ENCODE assay signal across 12 cellular contexts in the genomic region with DNA sequence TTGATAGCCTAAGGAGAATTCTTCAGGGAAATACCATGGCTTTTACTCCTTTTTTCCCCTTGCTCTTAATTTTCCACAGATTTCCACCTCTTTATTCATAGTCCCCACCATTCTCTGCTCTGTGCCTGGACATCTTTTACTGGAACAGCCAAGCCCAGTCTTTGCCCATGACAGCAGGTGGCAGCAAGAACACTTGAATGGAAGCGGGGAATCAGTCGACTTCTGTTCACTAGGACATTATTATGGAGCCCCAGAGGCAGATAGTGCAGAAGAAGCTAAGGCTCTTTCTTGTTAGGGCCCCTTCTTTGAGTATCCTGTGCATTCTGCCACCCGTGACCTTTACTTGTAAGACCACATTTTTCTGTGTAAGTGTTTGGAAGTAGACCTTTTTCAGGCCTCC. TPM values are rescaled to one million over a fixed set of nuclear protein-coding genes. Genes with fewer than 3 reads are reported as not detected.
DNase-seq lines count a peak whose midpoint lies in the region; ATAC-seq and TF ChIP-seq lines count a peak whose summit lies in the region.
"Had no signal": no experiment of that assay in that cellular context is flagged by ENCODE, and none has a peak within 500 bp of the region (broad histone marks: within the 10 kb centered on the region; RNA-seq: fewer than 3 reads in every experiment).

No MANE protein-coding gene starts in this region.

- H3K4me1 ChIP-seq in upper lobe of right lung: no peaks in the 10 kb centered on the region

- no peak overlapping the region for H3K27ac ChIP-seq in WERI-Rb-1
- H3K27ac ChIP-seq in upper lobe of right lung: peak overlapping the region; percentile 9
- H3K27ac ChIP-seq: hepatocyte had no signal

- H3K4me3 ChIP-seq in WERI-Rb-1 (ENCODE audit: low read depth, low read length) (no peak overlapping the region), upper lobe of right lung (no peak overlapping the region)
- H3K4me3 ChIP-seq: hepatocyte, MG63 had no signal

- TF ChIP-seq CTCF in WERI-Rb-1 (IDR thresholded peaks at IDR 0.05; ENCODE audit: low read depth, low read length) (peak; percentile 44), upper lobe of right lung (IDR thresholded peaks at IDR 0.05) (no peak)

- intact Hi-C loops in Right ventricle myocardium inferior (cut with DNase I): no loop called here
- intact Hi-C loops in left cardiac atrium (cut with DNase I): no loop called here
- intact Hi-C loops in upper lobe of right lung (cut with DNase I): no loop called here

- H3K27me3 ChIP-seq in WERI-Rb-1 (ENCODE audit: insufficient read depth, low read depth, severe bottlenecking) (peaks cover 97% of the 10 kb centered on the region), upper lobe of right lung (no peaks in the 10 kb centered on the region)
- H3K27me3 ChIP-seq: hepatocyte, MG63 had no signal

- no peak for DNase-seq in Right ventricle myocardium inferior (ENCODE audit: missing footprints)
- no peak for DNase-seq in left cardiac atrium
- DNase-seq in LoVo (ENCODE audit: low spot score): peak; percentile 39
- DNase-seq in WERI-Rb-1: peak; percentile 49
- DNase-seq in upper lobe of right lung: no peak
- no peak for DNase-seq in NCI-H2107 treated with DMSO at 0.1 percent for 48 hours (lab: John Stamatoyannopoulos, UW; ENCODE audit: unreplicated experiment)
- DNase-seq in NCI-H2081 (lab: John Stamatoyannopoulos, UW): no peak
- DNase-seq: activated CD4-positive, alpha-beta T cell treated with anti-CD3 and anti-CD28 coated beads, Interleukin-2, amount 10 ng/mL, durations not matched to agents 24 days and 14 days; stimulated activated naive CD4-positive, alpha-beta T cell had no signal

- H3K9me3 ChIP-seq in WERI-Rb-1 (ENCODE audit: severe bottlenecking): peaks cover 8% of the 10 kb centered on the region
- H3K9me3 ChIP-seq in upper lobe of right lung: no peaks in the 10 kb centered on the region
- H3K9me3 ChIP-seq: MG63 had no signal

- ATAC-seq in Right ventricle myocardium inferior (peak; percentile 39), left cardiac atrium (no peak), upper lobe of right lung (peak; percentile 66)
- no peak for ATAC-seq in activated CD4-positive, CD25-positive, alpha-beta regulatory T cell treated with anti-CD3 and anti-CD28 coated beads, Interleukin-2, amount 50 U/mL, for 24 hours

- H3K36me3 ChIP-seq in WERI-Rb-1: no peaks in the 10 kb centered on the region
- H3K36me3 ChIP-seq in upper lobe of right lung: no peaks in the 10 kb centered on the region
- H3K36me3 ChIP-seq: MG63 had no signal

RNA-seq across cellular contexts. Expression of a gene that starts 6.3 kb away (rescaled TPM):
- total RNA-seq in Right ventricle myocardium inferior: not detected
- not detected for total RNA-seq in left cardiac atrium
- not detected for total RNA-seq in upper lobe of right lung
- total RNA-seq: activated CD4-positive, alpha-beta T cell treated with anti-CD3 and anti-CD28 coated beads, Interleukin-2, amount 10 ng/mL, durations not matched to agents 24 days and 14 days; hepatocyte had no signal

RNA-seq across cellular contexts. Expression of a gene that starts 40.9 kb away (rescaled TPM):
- total RNA-seq in Right ventricle myocardium inferior (not detected), left cardiac atrium (not detected), upper lobe of right lung (not detected)
- total RNA-seq: activated CD4-positive, alpha-beta T cell treated with anti-CD3 and anti-CD28 coated beads, Interleukin-2, amount 10 ng/mL, durations not matched to agents 24 days and 14 days; hepatocyte had no signal

RNA-seq across cellular contexts. Expression of a gene that starts 51.2 kb away (rescaled TPM):
- total RNA-seq in Right ventricle myocardium inferior: not detected
- total RNA-seq in left cardiac atrium: not detected
- not detected for total RNA-seq in upper lobe of right lung
- total RNA-seq: activated CD4-positive, alpha-beta T cell treated with anti-CD3 and anti-CD28 coated beads, Interleukin-2, amount 10 ng/mL, durations not matched to agents 24 days and 14 days; hepatocyte had no signal

RNA-seq across cellular contexts. Expression of a gene that starts 59.3 kb away (rescaled TPM):
- not detected for total RNA-seq in Right ventricle myocardium inferior
- not detected for total RNA-seq in left cardiac atrium
- total RNA-seq in upper lobe of right lung: not detected
- total RNA-seq: activated CD4-positive, alpha-beta T cell treated with anti-CD3 and anti-CD28 coated beads, Interleukin-2, amount 10 ng/mL, durations not matched to agents 24 days and 14 days; hepatocyte had no signal

Comparison
In these comparisons a context has a peak if more than half of its experiments do, and no peak if none do; other contexts are left out.
1. ATAC-seq: peak in Right ventricle myocardium inferior (single experiment) and upper lobe of right lung (single experiment); none in left cardiac atrium (0 of 2) and activated CD4-positive, CD25-positive, alpha-beta regulatory T cell treated with anti-CD3 and anti-CD28 coated beads, Interleukin-2, amount 50 U/mL, for 24 hours (0 of 2).
2. DNase-seq: peak in LoVo (single experiment) and WERI-Rb-1 (single experiment); none in Right ventricle myocardium inferior (single experiment), left cardiac atrium (single experiment), upper lobe of right lung (single experiment), NCI-H2107 treated with DMSO at 0.1 percent for 48 hours (single experiment) and NCI-H2081 (0 of 2).